9 cellular contexts compared by ENCODE assay signal in genomic region chr6:166313255-166314070, GRCh38. TPM values are rescaled to one million over a fixed set of nuclear protein-coding genes. Genes with fewer than 3 reads are reported as not detected.
DNase-seq lines count a peak whose midpoint lies in the region; ATAC-seq and TF ChIP-seq lines count a peak whose summit lies in the region.
"Had no signal": no experiment of that assay in that cellular context is flagged by ENCODE, and none has a peak within 500 bp of the region (broad histone marks: within the 10 kb centered on the region; RNA-seq: fewer than 3 reads in every experiment).

No MANE protein-coding gene starts in this region.

- ATAC-seq in GM19328 (IDR thresholded peaks at IDR 0.05; ENCODE audit: unreplicated experiment), result peak; percentile 81
- peak; percentile 77 for ATAC-seq in HG03521 (IDR thresholded peaks at IDR 0.05; ENCODE audit: unreplicated experiment)
- ATAC-seq in SK-N-SH treated with all-trans-retinoic acid at 6 μM for 48 hours, result peak; percentile 60; the same call in 2 of the 3 replicates
- peak; percentile 95 for ATAC-seq in left lung

- TF ChIP-seq CTCF in Calu3 (IDR thresholded peaks at IDR 0.05; ENCODE audit: unreplicated experiment), result peak; percentile 65
- peak; percentile 78 for TF ChIP-seq CTCF in cardiac fibroblast (IDR thresholded peaks at IDR 0.05; ENCODE audit: low read depth, low read length)
- TF ChIP-seq CTCF in left lung (IDR thresholded peaks at IDR 0.05), result peak; percentile 45 to 75
- TF ChIP-seq CTCF in thyroid gland (IDR thresholded peaks at IDR 0.05), result peak in 4 of 6 experiments; percentile 35 to 59 (median 40)

- no peak for TF ChIP-seq POLR2A in thyroid gland (IDR thresholded peaks at IDR 0.05)

- H3K27ac ChIP-seq in left lung, result no peak overlapping the region
- no peak overlapping the region for H3K27ac ChIP-seq in thyroid gland
- H3K27ac ChIP-seq: parathyroid adenoma had no signal

- intact Hi-C loops in Calu3 (cut with micrococcal nuclease; ENCODE audit: unreplicated experiment) (no loop called here), left lung (cut with DNase I) (loop anchor here in 1 of 2 donors (10.0 kb wide), 1 partner anchor 91 kb away; no protein-coding TSS in a partner anchor), thyroid gland (cut with DNase I) (no loop called here)

- BruUV-seq in Calu3 (replicated peaks; lab: Mats Ljungman, UMichigan), result no TSS peak

- H3K36me3 ChIP-seq in left lung, result peaks cover 0 to 2% of the 10 kb centered on the region in 2 donors
- H3K36me3 ChIP-seq in thyroid gland, result no peaks in the 10 kb centered on the region

- H3K4me1 ChIP-seq in left lung (peaks cover under 1 to 3% of the 10 kb centered on the region in 2 donors), thyroid gland (peaks cover 0 to 2% of the 10 kb centered on the region in 2 donors)
- H3K4me1 ChIP-seq: parathyroid adenoma had no signal

- no peaks in the 10 kb centered on the region for H3K9me3 ChIP-seq in left lung
- no peaks in the 10 kb centered on the region for H3K9me3 ChIP-seq in thyroid gland

- WGBS in thyroid gland, 2 donors, result 40 to 49% methylated on average over 18 of the region's 18 CpGs

- H3K9me3 Mint-ChIP-seq in Calu3 (ENCODE audit: low read depth, unreplicated experiment), result no peaks in the 10 kb centered on the region

- DNase-seq in Calu3 (peak; percentile 45), cardiac fibroblast (ENCODE audit: low read depth in 2 of 2) (peak; percentile 55 to 57), left lung (peak in 1 of 2 donors; percentile 84), thyroid gland (peak; percentile 30 to 31), cortex of kidney (lab: John Stamatoyannopoulos, UW) (no peak)

- H3K36me3 Mint-ChIP-seq in Calu3 (ENCODE audit: insufficient read depth, unreplicated experiment), result peaks cover 4% of the 10 kb centered on the region

- H3K27me3 Mint-ChIP-seq in Calu3 (ENCODE audit: unreplicated experiment), result peaks cover 16% of the 10 kb centered on the region

- no peak overlapping the region for H3K27ac Mint-ChIP-seq in Calu3 (ENCODE audit: unreplicated experiment)

- H3K4me1 Mint-ChIP-seq in Calu3 (ENCODE audit: low read depth, unreplicated experiment), result peaks cover 2% of the 10 kb centered on the region

- no peak overlapping the region for H3K4me3 Mint-ChIP-seq in Calu3 (ENCODE audit: low read depth, unreplicated experiment)

- CTCF ChIA-PET in Calu3 (lab: Charles Lee), result interaction anchor here (0.7 to 1.2 kb wide), 6 partner anchors 19 to 701 kb away, joined by 3 to 10 read pairs (median 5); no protein-coding TSS in a partner anchor

- H3K4me3 ChIP-seq in cardiac fibroblast (replicated peaks in 1 of 2; ENCODE audit: low read depth in 2 of 2, low read length in 2 of 2) (no peak overlapping the region), left lung (no peak overlapping the region), thyroid gland (replicated peaks in 1 of 3) (no peak overlapping the region)

- H3K27me3 ChIP-seq in left lung, result peaks cover 11 to 26% of the 10 kb centered on the region in 2 donors
- H3K27me3 ChIP-seq in thyroid gland, result no peaks in the 10 kb centered on the region

TF ChIP-seq in SK-N-SH treated with all-trans-retinoic acid at 6 μM for 48 hours, 23 proteins besides CTCF, POLR2A, EP300 and RAD21:
- TF ChIP-seq ZC3H10 (CRISPR knock-in tag; IDR thresholded peaks at IDR 0.05) (no peak), CSDC2 (CRISPR knock-in tag; IDR thresholded peaks at IDR 0.05) (no peak), SNAI2 (CRISPR knock-in tag; IDR thresholded peaks at IDR 0.05) (no peak), ZFP3 (CRISPR knock-in tag; IDR thresholded peaks at IDR 0.05) (no peak), ZNF565 (CRISPR knock-in tag; conservative IDR thresholded peaks at IDR 0.05; ENCODE audit: low read depth) (no peak), POU6F1 (CRISPR knock-in tag; IDR thresholded peaks at IDR 0.05; ENCODE audit: borderline replicate concordance, low read depth) (no peak), ZNF8 (CRISPR knock-in tag; IDR thresholded peaks at IDR 0.05) (no peak), CREB5 (CRISPR knock-in tag; IDR thresholded peaks at IDR 0.05; ENCODE audit: low read depth) (no peak), CSRNP3 (CRISPR knock-in tag; IDR thresholded peaks at IDR 0.05) (no peak), RARB (CRISPR knock-in tag; IDR thresholded peaks at IDR 0.05) (no peak), TCF4 (CRISPR knock-in tag; IDR thresholded peaks at IDR 0.05; ENCODE audit: borderline replicate concordance) (no peak), TOX (CRISPR knock-in tag; IDR thresholded peaks at IDR 0.05; ENCODE audit: borderline replicate concordance) (no peak), ZFP30 (CRISPR knock-in tag; IDR thresholded peaks at IDR 0.05) (no peak), PATZ1 (CRISPR knock-in tag; IDR thresholded peaks at IDR 0.05; ENCODE audit: borderline replicate concordance) (no peak), OSR1 (CRISPR knock-in tag; IDR thresholded peaks at IDR 0.05) (no peak), ZNF70 (CRISPR knock-in tag; IDR thresholded peaks at IDR 0.05) (no peak), ESRRG (CRISPR knock-in tag; IDR thresholded peaks at IDR 0.05) (no peak), ARNTL (CRISPR knock-in tag; IDR thresholded peaks at IDR 0.05; ENCODE audit: borderline replicate concordance, low read depth) (no peak), ISL1 (CRISPR knock-in tag; IDR thresholded peaks at IDR 0.05) (no peak), PPARA (CRISPR knock-in tag; IDR thresholded peaks at IDR 0.05; ENCODE audit: borderline replicate concordance) (no peak)
TF ChIP-seq in SK-N-SH treated with all-trans-retinoic acid at 6 μM for 48 hours: peak in this region for 0.

RNA-seq across cellular contexts. Expression of gene PRR18, which starts 5.3 kb away (rescaled TPM):
- 0.19 TPM in 1 of 2 replicates, not detected in the other for total RNA-seq in Calu3 (2022)
- total RNA-seq in left lung, result under 1 TPM; 0.09 to 0.94 TPM
- under 1 TPM in 3 of 4 donors, not detected in 1; 0.21 to 0.67 (median 0.59) TPM for total RNA-seq in thyroid gland

RNA-seq across cellular contexts. Expression of gene SFT2D1, which starts 28.9 kb away (rescaled TPM):
- total RNA-seq in Calu3 (2022) (76.4 and 82.4 TPM in 2 replicates), left lung (10 to 100 TPM; 51.0 to 63.8 TPM), thyroid gland (10 to 100 TPM; 36.8 to 53.5 (median 48.4) TPM)
